ENCODE assay signal across 1 cellular context in genomic region chr12:95545731-95546490, GRCh38.
TF ChIP-seq lines count a peak whose summit lies in the region.

No MANE protein-coding gene starts in this region.

TF ChIP-seq in IMR-90, 13 proteins besides CTCF, POLR2A, EP300 and RAD21 (continued from another document):
- no peak for TF ChIP-seq USF2 (IDR thresholded peaks at IDR 0.05; ENCODE audit: low read depth, low read length)
